In genomic region chrX:39149761-39150160, GRCh38 we compare ENCODE assay signal across 8 cellular contexts.
DNase-seq lines count a peak whose midpoint lies in the region; ATAC-seq and TF ChIP-seq lines count a peak whose summit lies in the region.

No MANE protein-coding gene starts in this region.

- DNase-seq in D341Med (ENCODE audit: low spot score) = peak; percentile 44
- peak; percentile 40 for DNase-seq in Jurkat, Clone E6-1 (ENCODE audit: low read depth, low spot score)
- peak; percentile 32 for DNase-seq in astrocyte of the spinal cord (ENCODE audit: low read depth, low spot score)
- peak in 2 of 3 donors; percentile 21 for DNase-seq in immature natural killer cell
- DNase-seq in stimulated activated CD4-positive, alpha-beta T cell treated with anti-CD3 and anti-CD28 coated beads, Interleukin-1b, Interleukin-23, amount 100 ng/mL, for 4 hours (ENCODE audit: low read depth in 2 of 2) = peak; percentile 49 to 59
- no peak for DNase-seq in KG1 (lab: John Stamatoyannopoulos, UW)

- no peaks in the 10 kb centered on the region for H3K36me3 Mint-ChIP-seq in immature natural killer cell

- H3K27ac Mint-ChIP-seq in immature natural killer cell = no peak overlapping the region

- peaks cover 4 to 12% (median 4%) of the 10 kb centered on the region in 3 donors for H3K27me3 Mint-ChIP-seq in immature natural killer cell (ENCODE audit: low read depth in 3 of 3)

- no peak overlapping the region for H3K4me3 Mint-ChIP-seq in immature natural killer cell

- H3K27ac ChIP-seq in SU-DHL-6 (ENCODE audit: low read depth, low read length) = no peak overlapping the region

- in situ Hi-C loops in astrocyte of the spinal cord (cut with HindIII; ENCODE audit: low sequenced_read_pairs) = no loop called here

- H3K9me2 ChIP-seq in SU-DHL-6 (replicated peaks; ENCODE audit: insufficient read depth, low read length) = no peaks in the 10 kb centered on the region

- no peaks in the 10 kb centered on the region for H3K79me2 ChIP-seq in SU-DHL-6 (ENCODE audit: insufficient read depth, low read length)

- TF ChIP-seq CTCF in SU-DHL-6 (IDR thresholded peaks at IDR 0.05; ENCODE audit: insufficient read depth, low read length, poor library complexity, severe bottlenecking) (peak; percentile 32), astrocyte of the spinal cord (IDR thresholded peaks at IDR 0.05; ENCODE audit: low read depth, low read length) (peak; percentile 60)

- no peaks in the 10 kb centered on the region for H4K20me1 ChIP-seq in SU-DHL-6 (ENCODE audit: low read depth, low read length)

- H3K36me3 ChIP-seq in SU-DHL-6 (ENCODE audit: low read length) = no peaks in the 10 kb centered on the region

- no peaks in the 10 kb centered on the region for H3K4me1 Mint-ChIP-seq in immature natural killer cell

- H3K4me3 ChIP-seq in Jurkat, Clone E6-1 (ENCODE audit: low read length) = no peak overlapping the region
- no peak overlapping the region for H3K4me3 ChIP-seq in SU-DHL-6 (ENCODE audit: insufficient read depth, low read length, poor library complexity, severe bottlenecking)
- no peak overlapping the region for H3K4me3 ChIP-seq in astrocyte of the spinal cord (ENCODE audit: low read depth, low read length)

- no peak for ATAC-seq in GM21390 (IDR thresholded peaks at IDR 0.05; ENCODE audit: unreplicated experiment)

- no peak overlapping the region for H2AFZ ChIP-seq in SU-DHL-6 (ENCODE audit: low read depth, low read length, severe bottlenecking)

- no peaks in the 10 kb centered on the region for H3F3A ChIP-seq in SU-DHL-6 (ENCODE audit: insufficient read depth)

- H3K9me3 ChIP-seq in SU-DHL-6 (ENCODE audit: insufficient read depth, low read length) = no peaks in the 10 kb centered on the region

- no peaks in the 10 kb centered on the region for H3K27me3 ChIP-seq in SU-DHL-6 (ENCODE audit: low read length)

- H3K9ac ChIP-seq in SU-DHL-6 (ENCODE audit: low read length) = no peak overlapping the region

- no peak overlapping the region for H3K4me2 ChIP-seq in SU-DHL-6 (ENCODE audit: low read depth, low read length, poor library complexity, severe bottlenecking)

- H3K9me3 Mint-ChIP-seq in immature natural killer cell = no peaks in the 10 kb centered on the region
